In the genomic region with DNA sequence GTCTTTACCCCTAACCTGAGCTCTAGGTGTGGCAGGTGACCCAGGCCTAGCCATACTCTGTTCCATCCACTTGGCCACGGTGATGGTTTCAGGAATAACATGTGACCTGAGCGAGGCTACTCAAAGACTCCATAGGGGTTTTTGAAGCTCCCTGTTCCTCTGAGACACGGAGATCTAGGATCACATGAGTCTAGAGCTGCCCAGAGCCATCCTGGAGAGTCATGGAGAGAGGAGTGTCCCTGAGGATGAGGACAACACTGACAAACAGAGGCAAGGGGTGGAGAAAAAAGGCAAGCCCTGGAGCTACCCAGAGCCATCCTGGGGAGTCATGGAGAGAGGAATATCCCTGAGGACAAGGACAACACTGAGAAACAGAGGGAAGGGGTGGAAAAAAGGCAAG, we compare ENCODE assay signal across 29 cellular contexts. TPM values are rescaled to one million over a fixed set of nuclear protein-coding genes. Genes with fewer than 3 reads are reported as not detected.
"Had no signal": no experiment of that assay in that cellular context is flagged by ENCODE, and none has a peak within 500 bp of the region (broad histone marks: within the 10 kb centered on the region; RNA-seq: fewer than 3 reads in every experiment).

No MANE protein-coding gene starts in this region.

- H3K9me3 ChIP-seq: stomach, suprapubic skin, testis, thoracic aorta, thyroid gland, tibial artery, tibial nerve, transverse colon, upper lobe of left lung, upper lobe of right lung, uterus, vagina had no signal

- H3K4me3 ChIP-seq: stomach, suprapubic skin, testis, thoracic aorta, thyroid gland, tibial artery, tibial nerve, transverse colon, upper lobe of left lung, upper lobe of right lung, uterus, vagina had no signal

- H3K27ac ChIP-seq: stomach, suprapubic skin, testis, thoracic aorta, thyroid gland, tibial artery, tibial nerve, transverse colon, upper lobe of left lung, upper lobe of right lung, uterus, vagina had no signal

- H3K4me1 ChIP-seq: suprapubic skin, testis, thyroid gland, tibial artery, tibial nerve, transverse colon, upper lobe of left lung, upper lobe of right lung, uterus, vagina had no signal

- H3K36me3 Mint-ChIP-seq: stimulated activated effector memory CD8-positive, alpha-beta T cell treated with anti-CD3 and anti-CD28 coated beads, Interleukin-12 subunit alpha, Interleukin-12 subunit beta, amount 100 ng/mL, for 72 hours; stimulated activated memory B cell treated with anti-CD40 and anti-IgM and Interleukin-4, amounts not matched to agents 10 μg/mL and 1 μg/mL and 100 μg/mL, for 72 hours; stimulated activated naive B cell treated with anti-CD40 and anti-IgM and Interleukin-4, amounts not matched to agents 10 μg/mL and 1 μg/mL and 100 μg/mL, for 72 hours; type B pancreatic cell had no signal

- H3K27ac Mint-ChIP-seq: stimulated activated effector memory CD8-positive, alpha-beta T cell treated with anti-CD3 and anti-CD28 coated beads, Interleukin-12 subunit alpha, Interleukin-12 subunit beta, amount 100 ng/mL, for 72 hours; stimulated activated memory B cell treated with anti-CD40 and anti-IgM and Interleukin-4, amounts not matched to agents 10 μg/mL and 1 μg/mL and 100 μg/mL, for 72 hours; stimulated activated naive CD8-positive, alpha-beta T cell treated with anti-CD3 and anti-CD28 coated beads, Interleukin-15, Interleukin-2, amounts not matched to agents 100 ng/mL and 50 ng/mL, for 24 hours; type B pancreatic cell had no signal

- H3K9me3 Mint-ChIP-seq: stimulated activated effector memory CD8-positive, alpha-beta T cell treated with anti-CD3 and anti-CD28 coated beads, Interleukin-12 subunit alpha, Interleukin-12 subunit beta, amount 100 ng/mL, for 72 hours; stimulated activated memory B cell treated with anti-CD40 and anti-IgM and Interleukin-4, amounts not matched to agents 10 μg/mL and 1 μg/mL and 100 μg/mL, for 72 hours; stimulated activated naive B cell treated with anti-CD40 and anti-IgM and Interleukin-4, amounts not matched to agents 10 μg/mL and 1 μg/mL and 100 μg/mL, for 72 hours; stimulated activated naive CD8-positive, alpha-beta T cell treated with anti-CD3 and anti-CD28 coated beads, Interleukin-15, amount 100 ng/mL, for 72 hours; stimulated activated naive CD8-positive, alpha-beta T cell treated with anti-CD3 and anti-CD28 coated beads, Interleukin-15, Interleukin-2, amounts not matched to agents 100 ng/mL and 50 ng/mL, for 24 hours; type B pancreatic cell had no signal

- H3K4me3 Mint-ChIP-seq: stimulated activated effector memory CD8-positive, alpha-beta T cell treated with anti-CD3 and anti-CD28 coated beads, Interleukin-12 subunit alpha, Interleukin-12 subunit beta, amount 100 ng/mL, for 72 hours; stimulated activated memory B cell treated with anti-CD40 and anti-IgM and Interleukin-4, amounts not matched to agents 10 μg/mL and 1 μg/mL and 100 μg/mL, for 72 hours; stimulated activated naive B cell treated with anti-CD40 and anti-IgM and Interleukin-4, amounts not matched to agents 10 μg/mL and 1 μg/mL and 100 μg/mL, for 72 hours; stimulated activated naive CD8-positive, alpha-beta T cell treated with anti-CD3 and anti-CD28 coated beads, Interleukin-15, amount 100 ng/mL, for 72 hours; stimulated activated naive CD8-positive, alpha-beta T cell treated with anti-CD3 and anti-CD28 coated beads, Interleukin-15, Interleukin-2, amounts not matched to agents 100 ng/mL and 50 ng/mL, for 24 hours; type B pancreatic cell had no signal

- ATAC-seq: stimulated activated effector memory CD8-positive, alpha-beta T cell treated with anti-CD3 and anti-CD28 coated beads, Interleukin-12 subunit alpha, Interleukin-12 subunit beta, amount 100 ng/mL, for 72 hours; stimulated activated memory B cell treated with anti-CD40 and anti-IgM and Interleukin-4, amounts not matched to agents 10 μg/mL and 1 μg/mL and 100 μg/mL, for 72 hours; stimulated activated naive B cell treated with anti-CD40 and anti-IgM and Interleukin-4, amounts not matched to agents 10 μg/mL and 1 μg/mL and 100 μg/mL, for 72 hours; stimulated activated naive CD8-positive, alpha-beta T cell treated with anti-CD3 and anti-CD28 coated beads, Interleukin-15, amount 100 ng/mL, for 72 hours; stimulated activated naive CD8-positive, alpha-beta T cell treated with anti-CD3 and anti-CD28 coated beads, Interleukin-15, Interleukin-2, amounts not matched to agents 100 U/mL and 50 U/mL, for 24 hours; upper lobe of right lung had no signal

- DNase-seq: stimulated activated CD4-positive, alpha-beta T cell treated with anti-CD3 and anti-CD28 coated beads, Interleukin-2, amount 100 ng/mL, for 48 hours; stimulated activated CD4-positive, alpha-beta T cell treated with anti-CD3 and anti-CD28 coated beads, Interleukin-4, amount 100 ng/mL, for 1 hour; stimulated activated CD4-positive, alpha-beta T cell treated with anti-CD3 and anti-CD28 coated beads, Interleukin-4, amount 100 ng/mL, for 24 hours; stimulated activated CD4-positive, alpha-beta T cell treated with anti-CD3 and anti-CD28 coated beads, Interleukin-4, amount 100 ng/mL, for 4 hours; stimulated activated CD8-positive, alpha-beta memory T cell treated with anti-CD3 and anti-CD28 coated beads, Interleukin-4, amount 100 ng/mL, for 48 hours; stimulated activated naive B cell treated with anti-CD40 and anti-IgM and Interleukin-4, amounts not matched to agents 10 μg/mL and 1 μg/mL and 100 μg/mL, for 72 hours; stimulated activated naive CD4-positive, alpha-beta T cell; stimulated activated naive CD4-positive, alpha-beta T cell treated with Interleukin-2 at 50 U/mL for 16 hours; stimulated activated naive CD8-positive, alpha-beta T cell treated with anti-CD3 and anti-CD28 coated beads, Interleukin-15, amount 100 ng/mL, for 72 hours; stimulated activated naive CD8-positive, alpha-beta T cell treated with anti-CD3 and anti-CD28 coated beads, Interleukin-15, Interleukin-2, amounts not matched to agents 100 U/mL and 50 U/mL, for 24 hours; stomach; substantia nigra; testis; thyroid gland; tibial artery; transverse colon; trophoblast cell; upper lobe of left lung; upper lobe of right lung; uterus had no signal

- H3K27me3 ChIP-seq: stomach, suprapubic skin, testis, thyroid gland, tibial artery, tibial nerve, transverse colon, upper lobe of left lung, upper lobe of right lung, uterus, vagina had no signal

- H3K4me1 Mint-ChIP-seq: stimulated activated effector memory CD8-positive, alpha-beta T cell treated with anti-CD3 and anti-CD28 coated beads, Interleukin-12 subunit alpha, Interleukin-12 subunit beta, amount 100 ng/mL, for 72 hours; stimulated activated memory B cell treated with anti-CD40 and anti-IgM and Interleukin-4, amounts not matched to agents 10 μg/mL and 1 μg/mL and 100 μg/mL, for 72 hours; stimulated activated naive B cell treated with anti-CD40 and anti-IgM and Interleukin-4, amounts not matched to agents 10 μg/mL and 1 μg/mL and 100 μg/mL, for 72 hours; stimulated activated naive CD8-positive, alpha-beta T cell treated with anti-CD3 and anti-CD28 coated beads, Interleukin-15, amount 100 ng/mL, for 72 hours had no signal

- H3K36me3 ChIP-seq: stomach, suprapubic skin, thoracic aorta, thyroid gland, tibial nerve, transverse colon, upper lobe of left lung, upper lobe of right lung, uterus, vagina had no signal

RNA-seq across cellular contexts. Expression of gene PCA3, which starts 29.5 kb away (rescaled TPM):
- total RNA-seq: thoracic aorta, thyroid gland, upper lobe of right lung, ureter, vagina had no signal
- polyA plus RNA-seq: stomach had no signal
